In the genomic region with DNA sequence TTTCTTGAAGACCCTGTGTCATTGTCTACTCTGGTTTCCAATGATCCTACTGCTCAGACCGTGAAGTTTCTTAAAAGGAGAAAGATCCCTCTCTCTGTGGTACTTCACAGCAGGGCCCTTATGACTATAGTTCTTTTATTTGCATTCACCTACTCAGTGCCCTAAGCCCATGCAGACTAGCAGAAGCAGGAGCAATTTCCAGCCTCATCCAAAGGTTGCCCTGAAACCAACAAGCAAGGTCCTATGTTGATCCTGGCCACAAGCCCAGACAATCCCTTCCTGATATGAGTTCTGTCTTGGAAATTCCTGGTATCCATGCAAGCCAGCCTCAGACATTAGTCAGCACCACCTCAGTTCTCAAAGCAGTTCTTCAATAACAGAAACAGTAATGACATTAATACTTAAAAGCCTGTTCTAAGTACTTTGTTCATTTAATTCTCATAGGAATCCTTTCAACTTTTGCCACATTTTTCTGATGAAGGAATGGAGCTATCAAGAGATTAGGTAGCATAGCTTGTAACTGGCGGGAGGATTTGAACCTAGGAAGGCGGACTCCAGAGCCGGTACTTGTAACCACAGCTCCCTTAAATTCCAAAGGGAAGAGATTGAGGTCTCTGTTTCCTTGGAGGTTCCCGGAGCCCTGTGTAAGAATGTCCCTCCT, we compare ENCODE assay signal across 1 cellular context.
TF ChIP-seq lines count a peak whose summit lies in the region.

No MANE protein-coding gene starts in this region.

TF ChIP-seq in HCT116, 20 proteins besides CTCF, POLR2A, EP300 and RAD21 (continued from another document):
- TF ChIP-seq ZFX (IDR thresholded peaks at IDR 0.05) (no peak), JUND (IDR thresholded peaks at IDR 0.05) (peak; percentile 95), TCF7L2 (IDR thresholded peaks at IDR 0.05; ENCODE audit: borderline replicate concordance, extremely low read depth, insufficient read depth, insufficient read length) (no peak), POLR2AphosphoS5 (IDR thresholded peaks at IDR 0.05; ENCODE audit: low read depth, low read length) (peak; percentile 54; the same call in 1 of the 2 replicates), EGR1 (IDR thresholded peaks at IDR 0.05; ENCODE audit: low read depth) (no peak; the same call in 1 of the 2 replicates), ELF1 (IDR thresholded peaks at IDR 0.05; ENCODE audit: borderline replicate concordance, low read depth) (no peak; the same call in 1 of the 2 replicates), EZH2 (IDR thresholded peaks at IDR 0.05) (no peak)
- TF ChIP-seq, protein P1, sequence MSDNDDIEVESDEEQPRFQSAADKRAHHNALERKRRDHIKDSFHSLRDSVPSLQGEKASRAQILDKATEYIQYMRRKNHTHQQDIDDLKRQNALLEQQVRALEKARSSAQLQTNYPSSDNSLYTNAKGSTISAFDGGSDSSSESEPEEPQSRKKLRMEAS (IDR thresholded peaks at IDR 0.05), result peak; percentile 42; the same call in 1 of the 2 replicates
- TF ChIP-seq, protein P2, sequence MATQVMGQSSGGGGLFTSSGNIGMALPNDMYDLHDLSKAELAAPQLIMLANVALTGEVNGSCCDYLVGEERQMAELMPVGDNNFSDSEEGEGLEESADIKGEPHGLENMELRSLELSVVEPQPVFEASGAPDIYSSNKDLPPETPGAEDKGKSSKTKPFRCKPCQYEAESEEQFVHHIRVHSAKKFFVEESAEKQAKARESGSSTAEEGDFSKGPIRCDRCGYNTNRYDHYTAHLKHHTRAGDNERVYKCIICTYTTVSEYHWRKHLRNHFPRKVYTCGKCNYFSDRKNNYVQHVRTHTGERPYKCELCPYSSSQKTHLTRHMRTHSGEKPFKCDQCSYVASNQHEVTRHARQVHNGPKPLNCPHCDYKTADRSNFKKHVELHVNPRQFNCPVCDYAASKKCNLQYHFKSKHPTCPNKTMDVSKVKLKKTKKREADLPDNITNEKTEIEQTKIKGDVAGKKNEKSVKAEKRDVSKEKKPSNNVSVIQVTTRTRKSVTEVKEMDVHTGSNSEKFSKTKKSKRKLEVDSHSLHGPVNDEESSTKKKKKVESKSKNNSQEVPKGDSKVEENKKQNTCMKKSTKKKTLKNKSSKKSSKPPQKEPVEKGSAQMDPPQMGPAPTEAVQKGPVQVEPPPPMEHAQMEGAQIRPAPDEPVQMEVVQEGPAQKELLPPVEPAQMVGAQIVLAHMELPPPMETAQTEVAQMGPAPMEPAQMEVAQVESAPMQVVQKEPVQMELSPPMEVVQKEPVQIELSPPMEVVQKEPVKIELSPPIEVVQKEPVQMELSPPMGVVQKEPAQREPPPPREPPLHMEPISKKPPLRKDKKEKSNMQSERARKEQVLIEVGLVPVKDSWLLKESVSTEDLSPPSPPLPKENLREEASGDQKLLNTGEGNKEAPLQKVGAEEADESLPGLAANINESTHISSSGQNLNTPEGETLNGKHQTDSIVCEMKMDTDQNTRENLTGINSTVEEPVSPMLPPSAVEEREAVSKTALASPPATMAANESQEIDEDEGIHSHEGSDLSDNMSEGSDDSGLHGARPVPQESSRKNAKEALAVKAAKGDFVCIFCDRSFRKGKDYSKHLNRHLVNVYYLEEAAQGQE (IDR thresholded peaks at IDR 0.05; ENCODE audit: low read depth), result no peak
TF ChIP-seq in HCT116: peak in this region for 10.
